ENCODE assay signal across 8 cellular contexts in the genomic region with DNA sequence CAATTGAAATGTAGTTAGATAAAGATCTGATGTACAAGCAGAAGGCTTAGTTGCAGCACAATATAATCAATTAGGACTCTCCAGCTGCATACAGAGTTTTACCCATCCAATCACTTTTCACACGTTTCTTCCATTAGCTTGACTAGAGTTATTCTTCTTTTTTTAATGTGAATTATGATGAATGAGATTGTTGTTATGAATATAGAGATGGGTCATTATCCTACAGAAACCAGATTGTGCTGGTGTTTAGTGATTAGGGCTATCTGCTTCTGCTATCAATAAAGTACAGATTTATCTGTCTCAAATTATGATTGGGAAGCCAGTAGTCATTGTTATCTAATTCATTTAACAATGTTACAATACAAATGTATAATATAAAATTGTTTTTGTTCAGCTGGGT.
"Had no signal": no experiment of that assay in that cellular context is flagged by ENCODE, and none has a peak within 500 bp of the region (broad histone marks: within the 10 kb centered on the region; RNA-seq: fewer than 3 reads in every experiment).

No MANE protein-coding gene starts in this region.

- H3K9ac ChIP-seq: GM23248 had no signal

- H3K4me3 ChIP-seq: GM23248 had no signal

- H3K27ac Mint-ChIP-seq: H9, IgD-negative memory B cell had no signal

- H3K4me1 Mint-ChIP-seq: IgD-negative memory B cell had no signal

- H3K9me3 Mint-ChIP-seq: H9 had no signal

- H3K27me3 Mint-ChIP-seq: IgD-negative memory B cell had no signal

- ATAC-seq: HepG2 had no signal

- H3K27ac ChIP-seq: GM23248, HL-60 had no signal

- DNase-seq: GM23248, GOT3, H9, HCEC 1CT, KBM-7 had no signal

- FAIRE-seq: HepG2 had no signal

- H2AFZ ChIP-seq: GM23248 had no signal

- H3K4me3 Mint-ChIP-seq: H9, IgD-negative memory B cell had no signal
